1 cellular context compared by ENCODE assay signal in the genomic region with DNA sequence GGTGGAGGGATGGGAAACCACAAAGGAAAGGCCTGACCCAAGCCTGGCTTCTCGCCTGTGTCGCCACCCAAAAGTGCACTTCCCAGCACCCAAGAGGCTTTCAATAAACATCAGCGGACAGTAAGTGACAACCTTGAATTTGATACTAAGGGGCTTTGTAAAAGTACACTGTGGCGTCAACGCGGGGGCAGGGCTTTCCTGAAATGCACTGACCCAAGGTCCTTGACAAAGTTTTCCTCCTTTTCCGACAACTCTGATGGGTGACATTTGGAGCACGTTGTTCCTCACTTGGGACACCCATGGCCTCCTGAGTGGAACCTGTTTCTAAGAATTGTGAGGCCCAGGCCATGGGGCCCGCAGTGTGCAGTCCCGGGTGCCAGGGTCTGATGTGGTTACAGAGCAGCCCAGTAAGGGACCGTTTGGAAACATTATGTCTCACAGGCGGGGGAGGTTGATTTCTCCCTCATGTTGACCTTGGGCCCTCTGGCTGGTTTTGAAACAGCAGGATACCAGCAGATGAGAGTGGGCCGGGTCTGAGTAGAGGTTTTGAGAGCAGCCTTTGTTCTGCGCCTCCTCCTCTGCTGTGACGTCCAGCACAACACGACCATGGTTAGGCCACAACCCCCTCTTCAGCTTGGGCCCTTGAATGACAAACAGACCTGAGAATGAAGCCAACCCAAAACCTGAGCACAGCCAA.
TF ChIP-seq lines count a peak whose summit lies in the region.

No MANE protein-coding gene starts in this region.

TF ChIP-seq in HepG2, 621 proteins besides CTCF, POLR2A, EP300 and RAD21 (continued from another document and continues in another):
- TF ChIP-seq ZMYM4 (CRISPR knock-in tag; IDR thresholded peaks at IDR 0.05), result peak; percentile 83
- no peak for TF ChIP-seq NCOA5 (CRISPR knock-in tag; IDR thresholded peaks at IDR 0.05)
- 0 out of 2 replicates have a peak, but pooled peaks have one; percentile 56 for TF ChIP-seq ZNF772 (CRISPR knock-in tag; IDR thresholded peaks at IDR 0.05)
- TF ChIP-seq HES4 (CRISPR knock-in tag; IDR thresholded peaks at IDR 0.05; ENCODE audit: borderline replicate concordance), result no peak
- TF ChIP-seq, protein P1, sequence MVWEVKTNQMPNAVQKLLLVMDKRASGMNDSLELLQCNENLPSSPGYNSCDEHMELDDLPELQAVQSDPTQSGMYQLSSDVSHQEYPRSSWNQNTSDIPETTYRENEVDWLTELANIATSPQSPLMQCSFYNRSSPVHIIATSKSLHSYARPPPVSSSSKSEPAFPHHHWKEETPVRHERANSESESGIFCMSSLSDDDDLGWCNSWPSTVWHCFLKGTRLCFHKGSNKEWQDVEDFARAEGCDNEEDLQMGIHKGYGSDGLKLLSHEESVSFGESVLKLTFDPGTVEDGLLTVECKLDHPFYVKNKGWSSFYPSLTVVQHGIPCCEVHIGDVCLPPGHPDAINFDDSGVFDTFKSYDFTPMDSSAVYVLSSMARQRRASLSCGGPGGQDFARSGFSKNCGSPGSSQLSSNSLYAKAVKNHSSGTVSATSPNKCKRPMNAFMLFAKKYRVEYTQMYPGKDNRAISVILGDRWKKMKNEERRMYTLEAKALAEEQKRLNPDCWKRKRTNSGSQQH (CRISPR knock-in tag; IDR thresholded peaks at IDR 0.05; ENCODE audit: low read depth), result no peak
- TF ChIP-seq, protein P2, sequence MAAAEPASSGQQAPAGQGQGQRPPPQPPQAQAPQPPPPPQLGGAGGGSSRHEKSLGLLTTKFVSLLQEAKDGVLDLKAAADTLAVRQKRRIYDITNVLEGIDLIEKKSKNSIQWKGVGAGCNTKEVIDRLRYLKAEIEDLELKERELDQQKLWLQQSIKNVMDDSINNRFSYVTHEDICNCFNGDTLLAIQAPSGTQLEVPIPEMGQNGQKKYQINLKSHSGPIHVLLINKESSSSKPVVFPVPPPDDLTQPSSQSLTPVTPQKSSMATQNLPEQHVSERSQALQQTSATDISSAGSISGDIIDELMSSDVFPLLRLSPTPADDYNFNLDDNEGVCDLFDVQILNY (CRISPR knock-in tag; conservative IDR thresholded peaks at IDR 0.05), result no peak
- TF ChIP-seq ZC3H4 (CRISPR knock-in tag; IDR thresholded peaks at IDR 0.05; ENCODE audit: borderline replicate concordance), result no peak; the same call in 1 of the 2 replicates
- no peak for TF ChIP-seq NFIC (IDR thresholded peaks at IDR 0.05; ENCODE audit: low read length)
- TF ChIP-seq PHF20 (CRISPR knock-in tag; IDR thresholded peaks at IDR 0.05), result no peak
- TF ChIP-seq ZNF350 (CRISPR knock-in tag; IDR thresholded peaks at IDR 0.05; ENCODE audit: borderline replicate concordance, low read depth), result peak; percentile 86; the same call in 1 of the 2 replicates
- TF ChIP-seq, protein P3, sequence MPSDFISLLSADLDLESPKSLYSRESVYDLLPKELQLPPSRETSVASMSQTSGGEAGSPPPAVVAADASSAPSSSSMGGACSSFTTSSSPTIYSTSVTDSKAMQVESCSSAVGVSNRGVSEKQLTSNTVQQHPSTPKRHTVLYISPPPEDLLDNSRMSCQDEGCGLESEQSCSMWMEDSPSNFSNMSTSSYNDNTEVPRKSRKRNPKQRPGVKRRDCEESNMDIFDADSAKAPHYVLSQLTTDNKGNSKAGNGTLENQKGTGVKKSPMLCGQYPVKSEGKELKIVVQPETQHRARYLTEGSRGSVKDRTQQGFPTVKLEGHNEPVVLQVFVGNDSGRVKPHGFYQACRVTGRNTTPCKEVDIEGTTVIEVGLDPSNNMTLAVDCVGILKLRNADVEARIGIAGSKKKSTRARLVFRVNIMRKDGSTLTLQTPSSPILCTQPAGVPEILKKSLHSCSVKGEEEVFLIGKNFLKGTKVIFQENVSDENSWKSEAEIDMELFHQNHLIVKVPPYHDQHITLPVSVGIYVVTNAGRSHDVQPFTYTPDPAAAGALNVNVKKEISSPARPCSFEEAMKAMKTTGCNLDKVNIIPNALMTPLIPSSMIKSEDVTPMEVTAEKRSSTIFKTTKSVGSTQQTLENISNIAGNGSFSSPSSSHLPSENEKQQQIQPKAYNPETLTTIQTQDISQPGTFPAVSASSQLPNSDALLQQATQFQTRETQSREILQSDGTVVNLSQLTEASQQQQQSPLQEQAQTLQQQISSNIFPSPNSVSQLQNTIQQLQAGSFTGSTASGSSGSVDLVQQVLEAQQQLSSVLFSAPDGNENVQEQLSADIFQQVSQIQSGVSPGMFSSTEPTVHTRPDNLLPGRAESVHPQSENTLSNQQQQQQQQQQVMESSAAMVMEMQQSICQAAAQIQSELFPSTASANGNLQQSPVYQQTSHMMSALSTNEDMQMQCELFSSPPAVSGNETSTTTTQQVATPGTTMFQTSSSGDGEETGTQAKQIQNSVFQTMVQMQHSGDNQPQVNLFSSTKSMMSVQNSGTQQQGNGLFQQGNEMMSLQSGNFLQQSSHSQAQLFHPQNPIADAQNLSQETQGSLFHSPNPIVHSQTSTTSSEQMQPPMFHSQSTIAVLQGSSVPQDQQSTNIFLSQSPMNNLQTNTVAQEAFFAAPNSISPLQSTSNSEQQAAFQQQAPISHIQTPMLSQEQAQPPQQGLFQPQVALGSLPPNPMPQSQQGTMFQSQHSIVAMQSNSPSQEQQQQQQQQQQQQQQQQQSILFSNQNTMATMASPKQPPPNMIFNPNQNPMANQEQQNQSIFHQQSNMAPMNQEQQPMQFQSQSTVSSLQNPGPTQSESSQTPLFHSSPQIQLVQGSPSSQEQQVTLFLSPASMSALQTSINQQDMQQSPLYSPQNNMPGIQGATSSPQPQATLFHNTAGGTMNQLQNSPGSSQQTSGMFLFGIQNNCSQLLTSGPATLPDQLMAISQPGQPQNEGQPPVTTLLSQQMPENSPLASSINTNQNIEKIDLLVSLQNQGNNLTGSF (CRISPR knock-in tag; IDR thresholded peaks at IDR 0.05), result no peak
- TF ChIP-seq MTA3 (CRISPR knock-in tag; IDR thresholded peaks at IDR 0.05), result no peak
- 0 out of 2 replicates have a peak, but pooled peaks have one; percentile 23 for TF ChIP-seq ZNF232 (CRISPR knock-in tag; IDR thresholded peaks at IDR 0.05; ENCODE audit: borderline replicate concordance)
- peak; percentile 75; the same call in 1 of the 2 replicates for TF ChIP-seq NR2F2 (IDR thresholded peaks at IDR 0.05; ENCODE audit: borderline replicate concordance, low read depth)
- TF ChIP-seq PCBP1 (IDR thresholded peaks at IDR 0.05; ENCODE audit: borderline replicate concordance, low read depth, low read length), result no peak
- TF ChIP-seq, protein P4, sequence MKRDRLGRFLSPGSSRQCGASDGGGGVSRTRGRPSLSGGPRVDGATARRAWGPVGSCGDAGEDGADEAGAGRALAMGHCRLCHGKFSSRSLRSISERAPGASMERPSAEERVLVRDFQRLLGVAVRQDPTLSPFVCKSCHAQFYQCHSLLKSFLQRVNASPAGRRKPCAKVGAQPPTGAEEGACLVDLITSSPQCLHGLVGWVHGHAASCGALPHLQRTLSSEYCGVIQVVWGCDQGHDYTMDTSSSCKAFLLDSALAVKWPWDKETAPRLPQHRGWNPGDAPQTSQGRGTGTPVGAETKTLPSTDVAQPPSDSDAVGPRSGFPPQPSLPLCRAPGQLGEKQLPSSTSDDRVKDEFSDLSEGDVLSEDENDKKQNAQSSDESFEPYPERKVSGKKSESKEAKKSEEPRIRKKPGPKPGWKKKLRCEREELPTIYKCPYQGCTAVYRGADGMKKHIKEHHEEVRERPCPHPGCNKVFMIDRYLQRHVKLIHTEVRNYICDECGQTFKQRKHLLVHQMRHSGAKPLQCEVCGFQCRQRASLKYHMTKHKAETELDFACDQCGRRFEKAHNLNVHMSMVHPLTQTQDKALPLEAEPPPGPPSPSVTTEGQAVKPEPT (CRISPR knock-in tag; IDR thresholded peaks at IDR 0.05; ENCODE audit: low read depth), result no peak
- TF ChIP-seq NR2C2 (CRISPR knock-in tag; IDR thresholded peaks at IDR 0.05; ENCODE audit: borderline replicate concordance), result peak; percentile 37; the same call in 1 of the 2 replicates
- TF ChIP-seq MXD4 (CRISPR knock-in tag; IDR thresholded peaks at IDR 0.05), result no peak; the same call in 1 of the 2 replicates
- no peak for TF ChIP-seq TRIM24 (CRISPR knock-in tag; IDR thresholded peaks at IDR 0.05)
- TF ChIP-seq ZNF780A (CRISPR knock-in tag; IDR thresholded peaks at IDR 0.05), result no peak
- TF ChIP-seq HDAC2 (CRISPR knock-in tag; IDR thresholded peaks at IDR 0.05), result peak; percentile 66
- no peak for TF ChIP-seq ISX (CRISPR knock-in tag; conservative IDR thresholded peaks at IDR 0.05)
- TF ChIP-seq KLF9 (CRISPR knock-in tag; IDR thresholded peaks at IDR 0.05; ENCODE audit: low read depth), result no peak
- TF ChIP-seq AHR (CRISPR knock-in tag; IDR thresholded peaks at IDR 0.05), result 0 out of 2 replicates have a peak, but pooled peaks have one; percentile 44
- no peak for TF ChIP-seq ZNF879 (CRISPR knock-in tag; IDR thresholded peaks at IDR 0.05)
- TF ChIP-seq, protein P5, sequence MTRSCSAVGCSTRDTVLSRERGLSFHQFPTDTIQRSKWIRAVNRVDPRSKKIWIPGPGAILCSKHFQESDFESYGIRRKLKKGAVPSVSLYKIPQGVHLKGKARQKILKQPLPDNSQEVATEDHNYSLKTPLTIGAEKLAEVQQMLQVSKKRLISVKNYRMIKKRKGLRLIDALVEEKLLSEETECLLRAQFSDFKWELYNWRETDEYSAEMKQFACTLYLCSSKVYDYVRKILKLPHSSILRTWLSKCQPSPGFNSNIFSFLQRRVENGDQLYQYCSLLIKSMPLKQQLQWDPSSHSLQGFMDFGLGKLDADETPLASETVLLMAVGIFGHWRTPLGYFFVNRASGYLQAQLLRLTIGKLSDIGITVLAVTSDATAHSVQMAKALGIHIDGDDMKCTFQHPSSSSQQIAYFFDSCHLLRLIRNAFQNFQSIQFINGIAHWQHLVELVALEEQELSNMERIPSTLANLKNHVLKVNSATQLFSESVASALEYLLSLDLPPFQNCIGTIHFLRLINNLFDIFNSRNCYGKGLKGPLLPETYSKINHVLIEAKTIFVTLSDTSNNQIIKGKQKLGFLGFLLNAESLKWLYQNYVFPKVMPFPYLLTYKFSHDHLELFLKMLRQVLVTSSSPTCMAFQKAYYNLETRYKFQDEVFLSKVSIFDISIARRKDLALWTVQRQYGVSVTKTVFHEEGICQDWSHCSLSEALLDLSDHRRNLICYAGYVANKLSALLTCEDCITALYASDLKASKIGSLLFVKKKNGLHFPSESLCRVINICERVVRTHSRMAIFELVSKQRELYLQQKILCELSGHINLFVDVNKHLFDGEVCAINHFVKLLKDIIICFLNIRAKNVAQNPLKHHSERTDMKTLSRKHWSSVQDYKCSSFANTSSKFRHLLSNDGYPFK (CRISPR knock-in tag; IDR thresholded peaks at IDR 0.05; ENCODE audit: borderline replicate concordance), result peak; percentile 46; the same call in 1 of the 2 replicates
- TF ChIP-seq ERF (CRISPR knock-in tag; IDR thresholded peaks at IDR 0.05), result peak; percentile 92
- TF ChIP-seq, protein P6, sequence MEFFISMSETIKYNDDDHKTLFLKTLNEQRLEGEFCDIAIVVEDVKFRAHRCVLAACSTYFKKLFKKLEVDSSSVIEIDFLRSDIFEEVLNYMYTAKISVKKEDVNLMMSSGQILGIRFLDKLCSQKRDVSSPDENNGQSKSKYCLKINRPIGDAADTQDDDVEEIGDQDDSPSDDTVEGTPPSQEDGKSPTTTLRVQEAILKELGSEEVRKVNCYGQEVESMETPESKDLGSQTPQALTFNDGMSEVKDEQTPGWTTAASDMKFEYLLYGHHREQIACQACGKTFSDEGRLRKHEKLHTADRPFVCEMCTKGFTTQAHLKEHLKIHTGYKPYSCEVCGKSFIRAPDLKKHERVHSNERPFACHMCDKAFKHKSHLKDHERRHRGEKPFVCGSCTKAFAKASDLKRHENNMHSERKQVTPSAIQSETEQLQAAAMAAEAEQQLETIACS (CRISPR knock-in tag; IDR thresholded peaks at IDR 0.05), result peak; percentile 77
- 0 out of 2 replicates have a peak, but pooled peaks have one; percentile 53 for TF ChIP-seq ZNF564 (CRISPR knock-in tag; IDR thresholded peaks at IDR 0.05)
- TF ChIP-seq TCF7L2 (IDR thresholded peaks at IDR 0.05; ENCODE audit: low read depth, low read length), result peak; percentile 28; the same call in 1 of the 2 replicates
